In genomic region chr4:35038079-35038805, GRCh38 we compare ENCODE assay signal across 1 cellular context.
TF ChIP-seq lines count a peak whose summit lies in the region.

No MANE protein-coding gene starts in this region.

TF ChIP-seq in HepG2, 621 proteins besides CTCF, POLR2A, EP300 and RAD21 (continued from another document):
- TF ChIP-seq, protein P1, sequence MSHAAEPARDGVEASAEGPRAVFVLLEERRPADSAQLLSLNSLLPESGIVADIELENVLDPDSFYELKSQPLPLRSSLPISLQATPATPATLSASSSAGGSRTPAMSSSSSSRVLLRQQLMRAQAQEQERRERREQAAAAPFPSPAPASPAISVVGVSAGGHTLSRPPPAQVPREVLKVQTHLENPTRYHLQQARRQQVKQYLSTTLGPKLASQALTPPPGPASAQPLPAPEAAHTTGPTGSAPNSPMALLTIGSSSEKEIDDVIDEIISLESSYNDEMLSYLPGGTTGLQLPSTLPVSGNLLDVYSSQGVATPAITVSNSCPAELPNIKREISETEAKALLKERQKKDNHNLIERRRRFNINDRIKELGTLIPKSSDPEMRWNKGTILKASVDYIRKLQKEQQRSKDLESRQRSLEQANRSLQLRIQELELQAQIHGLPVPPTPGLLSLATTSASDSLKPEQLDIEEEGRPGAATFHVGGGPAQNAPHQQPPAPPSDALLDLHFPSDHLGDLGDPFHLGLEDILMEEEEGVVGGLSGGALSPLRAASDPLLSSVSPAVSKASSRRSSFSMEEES (CRISPR knock-in tag; IDR thresholded peaks at IDR 0.05), result no peak
- TF ChIP-seq DZIP1 (CRISPR knock-in tag; IDR thresholded peaks at IDR 0.05) (no peak), DBP (CRISPR knock-in tag; IDR thresholded peaks at IDR 0.05; ENCODE audit: not compliant biosample characterization) (no peak), ZNF503 (CRISPR knock-in tag; IDR thresholded peaks at IDR 0.05) (no peak), ZMYM2 (CRISPR knock-in tag; IDR thresholded peaks at IDR 0.05) (no peak), NPAS2 (CRISPR knock-in tag; IDR thresholded peaks at IDR 0.05; ENCODE audit: borderline replicate concordance) (no peak), PRDM4 (CRISPR knock-in tag; IDR thresholded peaks at IDR 0.05; ENCODE audit: borderline replicate concordance) (no peak)
- TF ChIP-seq, protein P2, sequence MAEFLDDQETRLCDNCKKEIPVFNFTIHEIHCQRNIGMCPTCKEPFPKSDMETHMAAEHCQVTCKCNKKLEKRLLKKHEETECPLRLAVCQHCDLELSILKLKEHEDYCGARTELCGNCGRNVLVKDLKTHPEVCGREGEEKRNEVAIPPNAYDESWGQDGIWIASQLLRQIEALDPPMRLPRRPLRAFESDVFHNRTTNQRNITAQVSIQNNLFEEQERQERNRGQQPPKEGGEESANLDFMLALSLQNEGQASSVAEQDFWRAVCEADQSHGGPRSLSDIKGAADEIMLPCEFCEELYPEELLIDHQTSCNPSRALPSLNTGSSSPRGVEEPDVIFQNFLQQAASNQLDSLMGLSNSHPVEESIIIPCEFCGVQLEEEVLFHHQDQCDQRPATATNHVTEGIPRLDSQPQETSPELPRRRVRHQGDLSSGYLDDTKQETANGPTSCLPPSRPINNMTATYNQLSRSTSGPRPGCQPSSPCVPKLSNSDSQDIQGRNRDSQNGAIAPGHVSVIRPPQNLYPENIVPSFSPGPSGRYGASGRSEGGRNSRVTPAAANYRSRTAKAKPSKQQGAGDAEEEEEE (CRISPR knock-in tag; IDR thresholded peaks at IDR 0.05; ENCODE audit: borderline replicate concordance), result no peak
